ENCODE assay signal across 20 cellular contexts in the genomic region with DNA sequence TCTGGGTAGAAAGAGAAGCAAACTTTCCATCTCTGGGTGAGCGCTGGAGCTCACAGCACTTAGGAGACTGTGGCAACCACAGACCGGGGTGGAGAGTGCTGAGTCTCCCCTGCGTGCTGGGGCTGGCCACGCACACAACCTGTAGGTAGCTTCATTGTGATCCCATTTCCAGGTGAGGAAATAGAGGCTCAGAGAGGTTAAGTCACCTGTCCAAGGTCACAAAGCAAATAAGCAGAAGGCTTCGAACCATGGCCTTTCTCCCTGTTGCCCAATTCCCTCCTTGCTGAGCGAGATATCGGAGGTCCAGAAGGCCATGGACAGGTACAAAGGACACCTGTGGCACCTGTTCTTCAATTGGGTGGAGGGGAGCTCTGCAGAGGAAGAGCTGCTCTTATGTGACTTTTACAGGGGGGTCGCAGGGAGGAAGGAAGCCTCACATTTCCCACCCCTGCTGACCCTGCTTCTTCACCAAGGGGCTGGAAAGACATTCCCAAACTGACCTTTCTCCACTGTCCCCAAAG. TPM values are rescaled to one million over a fixed set of nuclear protein-coding genes. Genes with fewer than 3 reads are reported as not detected.
DNase-seq lines count a peak whose midpoint lies in the region; ATAC-seq and TF ChIP-seq lines count a peak whose summit lies in the region.
"Had no signal": no experiment of that assay in that cellular context is flagged by ENCODE, and none has a peak within 500 bp of the region (broad histone marks: within the 10 kb centered on the region; RNA-seq: fewer than 3 reads in every experiment).

No MANE protein-coding gene starts in this region.

- peaks cover 31% of the 10 kb centered on the region for H3K4me1 ChIP-seq in parathyroid adenoma
- H3K4me1 ChIP-seq in upper lobe of right lung, result peaks cover 68% of the 10 kb centered on the region
- H3K4me1 ChIP-seq: A549 had no signal

- H3K4me2 ChIP-seq in parathyroid adenoma (ENCODE audit: low read length), result peak overlapping the region; percentile 52
- H3K4me2 ChIP-seq: A549 had no signal

- TF ChIP-seq CTCF in parathyroid adenoma (IDR thresholded peaks at IDR 0.05), result no peak
- TF ChIP-seq CTCF in upper lobe of right lung (IDR thresholded peaks at IDR 0.05), result no peak

- no peak for ATAC-seq in left cardiac atrium
- peak; percentile 1 for ATAC-seq in left lobe of liver
- no peak for ATAC-seq in upper lobe of right lung
- no peak for ATAC-seq in GM19397 (IDR thresholded peaks at IDR 0.05; ENCODE audit: unreplicated experiment)
- ATAC-seq: A549; activated naive CD8-positive, alpha-beta T cell treated with anti-CD3 and anti-CD28 coated beads, Interleukin-2, amount 50 U/mL, for 24 hours; pancreas had no signal

- intact Hi-C loops in cardiac septum (cut with DNase I), result no loop called here
- intact Hi-C loops in left cardiac atrium (cut with DNase I), result no loop called here
- intact Hi-C loops in upper lobe of right lung (cut with DNase I), result no loop called here

- H3K9ac ChIP-seq in parathyroid adenoma, result no peak overlapping the region

- peak; percentile 49 for DNase-seq in cardiac septum (ENCODE audit: low spot score)
- DNase-seq in left cardiac atrium, result no peak
- peak; percentile 59 for DNase-seq in left lobe of liver (ENCODE audit: low spot score)
- DNase-seq in upper lobe of right lung, result no peak
- no peak for DNase-seq in RKO (ENCODE audit: low spot score)
- DNase-seq in activated CD8-positive, alpha-beta memory T cell treated with anti-CD3 and anti-CD28 coated beads, Interleukin-2, amount 50 U/mL, for 48 hours, result no peak
- DNase-seq: activated CD4-positive, CD25-positive, alpha-beta regulatory T cell; activated naive CD8-positive, alpha-beta T cell treated with anti-CD3 and anti-CD28 coated beads, Interleukin-2, amount 50 U/mL, for 24 hours; C1 segment of cervical spinal cord; GF-D8; hippocampal formation; NCI-H526 treated with DMSO at 0.1 percent for 48 hours; small intestine; stimulated activated CD4-positive, alpha-beta T cell treated with anti-CD3 and anti-CD28 coated beads, Interleukin-4, amount 100 ng/mL, for 4 hours; substantia nigra had no signal

- H3K27me3 ChIP-seq in parathyroid adenoma (ENCODE audit: control insufficient read depth, insufficient read depth, low read length) (no peaks in the 10 kb centered on the region), upper lobe of right lung (no peaks in the 10 kb centered on the region)
- H3K27me3 ChIP-seq: pancreas, SJCRH30 had no signal

- H3K79me2 ChIP-seq in parathyroid adenoma, result no peaks in the 10 kb centered on the region

- H3K4me3 ChIP-seq in parathyroid adenoma (ENCODE audit: low read depth, low read length), result no peak overlapping the region
- H3K4me3 ChIP-seq in upper lobe of right lung, result no peak overlapping the region
- H3K4me3 ChIP-seq: A549, pancreas, SJCRH30 had no signal

- peak overlapping the region; percentile 3 for H3K27ac ChIP-seq in parathyroid adenoma
- H3K27ac ChIP-seq in upper lobe of right lung, result peak overlapping the region; percentile 58
- H3K27ac ChIP-seq: A549, pancreas, SJCRH30 had no signal

- H3K36me3 ChIP-seq in parathyroid adenoma (ENCODE audit: control insufficient read depth, insufficient read depth, low read length), result no peaks in the 10 kb centered on the region
- H3K36me3 ChIP-seq in upper lobe of right lung, result no peaks in the 10 kb centered on the region
- H3K36me3 ChIP-seq: pancreas had no signal

- H3K9me3 ChIP-seq in parathyroid adenoma (ENCODE audit: control insufficient read depth, low read length), result no peaks in the 10 kb centered on the region
- no peaks in the 10 kb centered on the region for H3K9me3 ChIP-seq in upper lobe of right lung
- H3K9me3 ChIP-seq: A549, pancreas, SJCRH30 had no signal

- H2AFZ ChIP-seq in parathyroid adenoma, result peak overlapping the region; percentile 71

RNA-seq across cellular contexts. Expression of a gene that starts 39.4 kb away (rescaled TPM):
- total RNA-seq in cardiac septum (56.6 TPM), left cardiac atrium (10 to 100 TPM; 52.9 to 56.6 TPM), left lobe of liver (30.5 TPM), upper lobe of right lung (32.4 TPM)

RNA-seq across cellular contexts. Expression of a gene that starts 58.8 kb away (rescaled TPM):
- total RNA-seq in cardiac septum (115 TPM), left cardiac atrium (100 to 1,000 TPM; 110 to 155 TPM), left lobe of liver (93.4 TPM), upper lobe of right lung (30.7 TPM)

Comparison
In these comparisons a context has a peak if more than half of its experiments do, and no peak if none do; other contexts are left out.
1. DNase-seq: peak in cardiac septum (single experiment) and left lobe of liver (single experiment); none in left cardiac atrium (single experiment), upper lobe of right lung (single experiment), RKO (single experiment) and activated CD8-positive, alpha-beta memory T cell treated with anti-CD3 and anti-CD28 coated beads, Interleukin-2, amount 50 U/mL, for 48 hours (single experiment).